In genomic region chr7:17422966-17423365, GRCh38 we compare ENCODE assay signal across 24 cellular contexts.
DNase-seq lines count a peak whose midpoint lies in the region; TF ChIP-seq lines count a peak whose summit lies in the region.
"Had no signal": no experiment of that assay in that cellular context is flagged by ENCODE, and none has a peak within 500 bp of the region (broad histone marks: within the 10 kb centered on the region; RNA-seq: fewer than 3 reads in every experiment).

No MANE protein-coding gene starts in this region.

- no peak overlapping the region for H3K4me3 ChIP-seq in fibroblast of mammary gland (ENCODE audit: control insufficient read depth, low read depth, low read length)
- H3K4me3 ChIP-seq: breast epithelium, colonic mucosa, gastroesophageal sphincter, HAP-1 had no signal

- peak; percentile 49 for DNase-seq in GM04503 (ENCODE audit: low read depth)
- DNase-seq in SK-MEL-5 (ENCODE audit: low read depth, low spot score), result peak; percentile 64
- DNase-seq in fibroblast of mammary gland (ENCODE audit: low read depth), result peak; percentile 43
- no peak for DNase-seq in putamen (ENCODE audit: low spot score)
- no peak for DNase-seq in germinal center (ENCODE audit: low spot score)
- no peak for DNase-seq in NCI-H1417 treated with DMSO at 0.1 percent for 48 hours (lab: John Stamatoyannopoulos, UW)
- no peak for DNase-seq in GF-D8 (lab: John Stamatoyannopoulos, UW)
- DNase-seq: activated naive CD8-positive, alpha-beta T cell treated with anti-CD3 and anti-CD28 coated beads, Interleukin-2, amount 50 U/mL, for 24 hours; activated T-cell treated with anti-CD3 and anti-CD28 coated beads, Interleukin-2, amount 50 U/mL, for 4 hours; AML-193; CD4-positive, alpha-beta memory T cell; colonic mucosa; DMS 273 treated with DMSO at 0.1 percent for 48 hours; effector memory CD4-positive, alpha-beta T cell; hippocampal formation; MM.1S; NCI-H1417; OCI-M1; right cardiac atrium; stimulated activated CD4-positive, alpha-beta T cell treated with anti-CD3 and anti-CD28 coated beads, Interleukin-12 subunit alpha, Interleukin-12 subunit beta, amount 100 ng/mL, for 4 hours; stimulated activated CD4-positive, alpha-beta T cell treated with anti-CD3 and anti-CD28 coated beads, Interleukin-4, amount 100 ng/mL, for 1 hour had no signal

- TF ChIP-seq CTCF in fibroblast of mammary gland (conservative IDR thresholded peaks at IDR 0.05; ENCODE audit: control insufficient read depth, insufficient read depth, low read depth, low read length), result no peak

- in situ Hi-C loops in SK-MEL-5 (cut with HindIII; ENCODE audit: low pct_unique_long_range_greater_than_20kb, low sequenced_read_pairs), result no loop called here

Comparison
In these comparisons a context has a peak if more than half of its experiments do, and no peak if none do; other contexts are left out.
1. DNase-seq: peak in GM04503 (single experiment), SK-MEL-5 (single experiment) and fibroblast of mammary gland (single experiment); none in putamen (single experiment), germinal center (single experiment), NCI-H1417 treated with DMSO at 0.1 percent for 48 hours (single experiment) and GF-D8 (single experiment).